Comparison of ENCODE assay signal across 8 cellular contexts in genomic region chr2:179440642-179441251, GRCh38.
A peak's percentile ranks its signal among the peaks of the same experiment; 100 is the strongest.
DNase-seq lines count a peak whose midpoint lies in the region; ATAC-seq and TF ChIP-seq lines count a peak whose summit lies in the region.

No MANE protein-coding gene starts in this region.

- no peaks in the 10 kb centered on the region for H3K9me3 ChIP-seq in OCI-LY7 (ENCODE audit: low read length)
- no peaks in the 10 kb centered on the region for H3K9me3 ChIP-seq in smooth muscle cell (replicated peaks; ENCODE audit: low read depth)

- no peaks in the 10 kb centered on the region for H3K4me1 Mint-ChIP-seq in activated CD4-positive, alpha-beta T cell treated with anti-CD3 and anti-CD28 coated beads, Interleukin-2, amount 10 ng/mL, durations not matched to agents 24 days and 14 days

- H3K4me2 ChIP-seq in OCI-LY7 (ENCODE audit: low read length) (no peak overlapping the region), smooth muscle cell (no peak overlapping the region)

- intact Hi-C loops in activated CD4-positive, alpha-beta T cell treated with anti-CD3 and anti-CD28 coated beads, Interleukin-2, amount 10 ng/mL, durations not matched to agents 24 days and 14 days (cut with micrococcal nuclease) = loop anchor here (1.0 to 10.0 kb wide), 3 partner anchors 221 to 676 kb away; no protein-coding TSS in a partner anchor
- intact Hi-C loops in OCI-LY7 (cut with micrococcal nuclease; ENCODE audit: unreplicated experiment) = no loop called here

- H3K9me2 ChIP-seq in OCI-LY7 (ENCODE audit: insufficient read depth, low read length) = no peaks in the 10 kb centered on the region

- H3K36me3 ChIP-seq in OCI-LY7 (ENCODE audit: insufficient read depth, low read length) (peaks cover 63% of the 10 kb centered on the region), smooth muscle cell (ENCODE audit: low read depth) (no peaks in the 10 kb centered on the region)

- H3K27ac Mint-ChIP-seq in activated CD4-positive, alpha-beta T cell treated with anti-CD3 and anti-CD28 coated beads, Interleukin-2, amount 10 ng/mL, durations not matched to agents 24 days and 14 days = no peak overlapping the region

- H3K4me1 ChIP-seq in OCI-LY7 (ENCODE audit: insufficient read depth, low read length, poor library complexity, severe bottlenecking) (no peaks in the 10 kb centered on the region), smooth muscle cell (ENCODE audit: low read depth) (peaks cover 2% of the 10 kb centered on the region)

- H3K9me3 Mint-ChIP-seq in activated CD4-positive, alpha-beta T cell treated with anti-CD3 and anti-CD28 coated beads, Interleukin-2, amount 10 ng/mL, durations not matched to agents 24 days and 14 days = no peaks in the 10 kb centered on the region

- peak; percentile 94 for TF ChIP-seq CTCF in OCI-LY7 (conservative IDR thresholded peaks at IDR 0.05; ENCODE audit: low read length)
- TF ChIP-seq CTCF in smooth muscle cell (IDR thresholded peaks at IDR 0.05; ENCODE audit: borderline replicate concordance, insufficient read depth, poor library complexity, severe bottlenecking) = peak; percentile 59

- CTCF ChIA-PET in OCI-LY7 (lab: Charles Lee; ENCODE audit: unreplicated experiment) = no interaction called here

- POLR2A ChIA-PET in OCI-LY7 (lab: Charles Lee) = interaction anchor here (0.7 kb wide), 1 partner anchor 78 kb away, joined by 3 read pairs; no protein-coding TSS in a partner anchor

- no peak overlapping the region for H3K4me3 Mint-ChIP-seq in activated CD4-positive, alpha-beta T cell treated with anti-CD3 and anti-CD28 coated beads, Interleukin-2, amount 10 ng/mL, durations not matched to agents 24 days and 14 days

- H3K36me3 Mint-ChIP-seq in activated CD4-positive, alpha-beta T cell treated with anti-CD3 and anti-CD28 coated beads, Interleukin-2, amount 10 ng/mL, durations not matched to agents 24 days and 14 days (ENCODE audit: low read depth) = no peaks in the 10 kb centered on the region

- peaks cover 12% of the 10 kb centered on the region for H3K27me3 Mint-ChIP-seq in activated CD4-positive, alpha-beta T cell treated with anti-CD3 and anti-CD28 coated beads, Interleukin-2, amount 10 ng/mL, durations not matched to agents 24 days and 14 days

- H4K20me1 ChIP-seq in OCI-LY7 (ENCODE audit: insufficient read depth, low read length) = no peaks in the 10 kb centered on the region
- no peaks in the 10 kb centered on the region for H4K20me1 ChIP-seq in smooth muscle cell (ENCODE audit: low read depth)

- H3K27me3 ChIP-seq in smooth muscle cell (ENCODE audit: low read depth) = no peaks in the 10 kb centered on the region

- no peak overlapping the region for H3K9ac ChIP-seq in smooth muscle cell (ENCODE audit: low read depth)

- H3K27ac ChIP-seq in OCI-LY7 (ENCODE audit: low read depth, low read length, poor library complexity, severe bottlenecking) (no peak overlapping the region), smooth muscle cell (ENCODE audit: low read depth) (no peak overlapping the region)

- H3K4me3 ChIP-seq in OCI-LY7 (ENCODE audit: low read depth, low read length, poor library complexity, severe bottlenecking) (no peak overlapping the region), smooth muscle cell (no peak overlapping the region)

- H3K79me2 ChIP-seq in OCI-LY7 (ENCODE audit: insufficient read depth, low read depth, low read length) (no peaks in the 10 kb centered on the region), smooth muscle cell (ENCODE audit: low read depth) (no peaks in the 10 kb centered on the region)

- BruUV-seq in OCI-LY7 (replicated peaks; lab: Mats Ljungman, UMichigan) = no TSS peak

- no peak overlapping the region for H2AFZ ChIP-seq in OCI-LY7 (ENCODE audit: low read length)
- H2AFZ ChIP-seq in smooth muscle cell (ENCODE audit: low read depth) = no peak overlapping the region

- no peaks in the 10 kb centered on the region for H3F3A ChIP-seq in smooth muscle cell (ENCODE audit: low read depth)

- ATAC-seq in HG02938 (IDR thresholded peaks at IDR 0.05; ENCODE audit: unreplicated experiment) (peak; percentile 75), GM18873 (IDR thresholded peaks at IDR 0.05; ENCODE audit: low FRiP score, unreplicated experiment) (no peak)

- WGBS in smooth muscle cell (ENCODE audit: low lambda C conversion rate) = 86% methylated on average over 5 of the region's 5 CpGs

- DNase-seq in activated CD4-positive, alpha-beta T cell treated with anti-CD3 and anti-CD28 coated beads, Interleukin-2, amount 10 ng/mL, durations not matched to agents 24 days and 14 days = peak; percentile 65
- DNase-seq in activated CD4-positive, alpha-beta T cell treated with anti-CD3 and anti-CD28 coated beads for 48 hours = no peak
- DNase-seq in OCI-LY7 (ENCODE audit: low spot score) (peak; percentile 57), fibroblast of gingiva (ENCODE audit: low read depth) (peak; percentile 14), smooth muscle cell (lab: John Stamatoyannopoulos, UW; ENCODE audit: unreplicated experiment) (no peak)
- DNase-seq in activated CD8-positive, alpha-beta memory T cell treated with anti-CD3 and anti-CD28 coated beads, Interleukin-2, amount 50 U/mL, for 48 hours = no peak

Comparison
In these comparisons a context has a peak if more than half of its experiments do, and no peak if none do; other contexts are left out.
1. DNase-seq: peak in activated CD4-positive, alpha-beta T cell treated with anti-CD3 and anti-CD28 coated beads, Interleukin-2, amount 10 ng/mL, durations not matched to agents 24 days and 14 days (single experiment), OCI-LY7 (single experiment) and fibroblast of gingiva (single experiment); none in activated CD4-positive, alpha-beta T cell treated with anti-CD3 and anti-CD28 coated beads for 48 hours (single experiment), smooth muscle cell (single experiment) and activated CD8-positive, alpha-beta memory T cell treated with anti-CD3 and anti-CD28 coated beads, Interleukin-2, amount 50 U/mL, for 48 hours (single experiment).